ENCODE assay signal across 23 cellular contexts in genomic region chr3:128818186-128818787, GRCh38.
"Had no signal": no experiment of that assay in that cellular context is flagged by ENCODE, and none has a peak within 500 bp of the region (broad histone marks: within the 10 kb centered on the region; RNA-seq: fewer than 3 reads in every experiment).

No MANE protein-coding gene starts in this region.

- H3K27me3 Mint-ChIP-seq: activated naive CD8-positive, alpha-beta T cell treated with anti-CD3 and anti-CD28 coated beads, Interleukin-2, amount 10 ng/mL, durations not matched to agents 7 days and 5 days; naive B cell had no signal

- H3K27ac ChIP-seq: body of pancreas, epithelial cell of prostate, left lung, sigmoid colon, spleen, tibial nerve had no signal

- H3K4me1 ChIP-seq: body of pancreas had no signal

- DNase-seq: activated naive CD4-positive, alpha-beta T cell; activated naive CD8-positive, alpha-beta T cell treated with anti-CD3 and anti-CD28 coated beads, Interleukin-2, amount 10 ng/mL, durations not matched to agents 7 days and 5 days; activated T-cell treated with anti-CD3 and anti-CD28 coated beads for 4 hours; amygdala; body of pancreas; caudate nucleus; dorsolateral prefrontal cortex; foreskin fibroblast; hypothalamus; left lung; mesenchymal stem cell; mucosa of descending colon; naive B cell; psoas muscle; sigmoid colon; SK-N-SH; spleen; stimulated activated naive CD4-positive, alpha-beta T cell; substantia nigra; T1000 had no signal

- ATAC-seq: body of pancreas, left lung, mucosa of descending colon, psoas muscle had no signal

- H3K4me1 Mint-ChIP-seq: neural crest cell had no signal

- H3K27me3 ChIP-seq: body of pancreas, dorsolateral prefrontal cortex, left lung, sigmoid colon, spleen, tibial nerve had no signal

- H3K4me3 ChIP-seq: body of pancreas, dorsolateral prefrontal cortex, left lung, mucosa of descending colon, psoas muscle, sigmoid colon, spleen, tibial nerve had no signal

- H3K4me3 Mint-ChIP-seq: activated naive CD8-positive, alpha-beta T cell treated with anti-CD3 and anti-CD28 coated beads, Interleukin-2, amount 10 ng/mL, durations not matched to agents 7 days and 5 days; naive B cell; neural crest cell had no signal

- H3K9me3 ChIP-seq: body of pancreas, left lung, mucosa of descending colon, psoas muscle, sigmoid colon, SK-N-SH, spleen, tibial nerve had no signal

- H3K27ac Mint-ChIP-seq: activated naive CD8-positive, alpha-beta T cell treated with anti-CD3 and anti-CD28 coated beads, Interleukin-2, amount 10 ng/mL, durations not matched to agents 7 days and 5 days had no signal

- H3K9me3 Mint-ChIP-seq: activated naive CD8-positive, alpha-beta T cell treated with anti-CD3 and anti-CD28 coated beads, Interleukin-2, amount 10 ng/mL, durations not matched to agents 7 days and 5 days; naive B cell had no signal
